Comparison of ENCODE assay signal across 18 cellular contexts in the genomic region with DNA sequence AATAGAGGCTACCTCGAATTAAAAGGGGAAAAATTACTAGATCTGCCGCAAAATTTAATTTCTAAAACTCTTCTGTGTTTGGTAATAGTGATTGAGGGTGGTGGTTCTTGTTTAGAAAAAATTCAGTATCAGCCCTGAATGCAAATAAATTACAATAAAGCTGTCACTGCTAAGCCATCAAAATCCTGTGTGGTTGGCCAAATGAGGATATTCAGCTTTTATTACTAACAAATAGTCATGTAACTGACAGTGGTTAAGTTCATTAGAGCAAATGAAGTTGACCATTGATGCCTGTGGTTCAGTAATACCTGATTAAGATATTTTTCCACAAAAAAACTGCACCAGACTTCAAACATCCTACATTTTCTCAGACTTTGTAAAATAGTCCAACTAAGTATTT. TPM values are rescaled to one million over a fixed set of nuclear protein-coding genes. Genes with fewer than 3 reads are reported as not detected.
DNase-seq lines count a peak whose midpoint lies in the region; ATAC-seq, FAIRE-seq and TF ChIP-seq lines count a peak whose summit lies in the region.
"Had no signal": no experiment of that assay in that cellular context is flagged by ENCODE, and none has a peak within 500 bp of the region (broad histone marks: within the 10 kb centered on the region; RNA-seq: fewer than 3 reads in every experiment).

No MANE protein-coding gene starts in this region.

- H3K4me3 Mint-ChIP-seq in CD4-positive, alpha-beta T cell = peak overlapping the region; percentile 8
- no peak overlapping the region for H3K4me3 Mint-ChIP-seq in T-helper 17 cell
- no peak overlapping the region for H3K4me3 Mint-ChIP-seq in Caco-2 (ENCODE audit: unreplicated experiment)
- H3K4me3 Mint-ChIP-seq in WTC11 = no peak overlapping the region
- H3K4me3 Mint-ChIP-seq: CD8-positive, alpha-beta T cell had no signal

- no peaks in the 10 kb centered on the region for H3K9me3 Mint-ChIP-seq in CD4-positive, alpha-beta T cell
- no peaks in the 10 kb centered on the region for H3K9me3 Mint-ChIP-seq in Caco-2 (ENCODE audit: unreplicated experiment)
- H3K9me3 Mint-ChIP-seq in WTC11 = no peaks in the 10 kb centered on the region
- H3K9me3 Mint-ChIP-seq: CD8-positive, alpha-beta T cell had no signal

- peaks cover 98% of the 10 kb centered on the region for H3K4me1 Mint-ChIP-seq in CD4-positive, alpha-beta T cell (ENCODE audit: low read depth)
- H3K4me1 Mint-ChIP-seq in T-helper 17 cell (peaks cover 59% of the 10 kb centered on the region), Caco-2 (ENCODE audit: low read depth, unreplicated experiment) (peaks cover 9% of the 10 kb centered on the region), WTC11 (peaks cover 17% of the 10 kb centered on the region)

- no peak for DNase-seq in CD4-positive, alpha-beta T cell
- DNase-seq in H54 (ENCODE audit: insufficient read length, low spot score) = no peak
- no peak for DNase-seq in T-helper 17 cell
- DNase-seq in Caco-2 = no peak
- DNase-seq in WTC11 (ENCODE audit: low spot score) = no peak
- DNase-seq in right atrium auricular region (ENCODE audit: low spot score) = no peak
- DNase-seq: BE2C; CD8-positive, alpha-beta T cell; COR-L47; DMS53; GF-D8; HCEC 1CT had no signal

- H3K27me3 ChIP-seq in CD4-positive, alpha-beta T cell (ENCODE audit: control insufficient read depth, insufficient read depth, low read length) = no peaks in the 10 kb centered on the region
- no peaks in the 10 kb centered on the region for H3K27me3 ChIP-seq in gastroesophageal sphincter
- H3K27me3 ChIP-seq in Caco-2 (replicated peaks; ENCODE audit: control insufficient read depth, insufficient read depth, low read length) = no peaks in the 10 kb centered on the region
- no peaks in the 10 kb centered on the region for H3K27me3 ChIP-seq in right atrium auricular region
- H3K27me3 ChIP-seq: BE2C had no signal

- no peak for TF ChIP-seq CTCF in CD4-positive, alpha-beta T cell (IDR thresholded peaks at IDR 0.05)
- TF ChIP-seq CTCF in gastroesophageal sphincter (IDR thresholded peaks at IDR 0.05) (no peak), Caco-2 (IDR thresholded peaks at IDR 0.05; ENCODE audit: insufficient read depth in 1 of 2, low read depth in 1 of 2, low read length in 1 of 2, severe bottlenecking in 1 of 2, unreplicated experiment in 1 of 2) (no peak), WTC11 (IDR thresholded peaks at IDR 0.05) (no peak), right atrium auricular region (IDR thresholded peaks at IDR 0.05) (no peak)

- H3K36me3 ChIP-seq in gastroesophageal sphincter (peaks cover 0 to 9% of the 10 kb centered on the region in 2 donors), Caco-2 (ENCODE audit: control insufficient read depth, insufficient read depth, low read length) (no peaks in the 10 kb centered on the region), right atrium auricular region (no peaks in the 10 kb centered on the region)

- TF ChIP-seq POLR2A in H54 (IDR thresholded peaks at IDR 0.05; ENCODE audit: low read depth, low read length) (no peak), gastroesophageal sphincter (IDR thresholded peaks at IDR 0.05) (no peak)

- peak; percentile 62 for FAIRE-seq in H54 (lab: Jason Lieb, UNC)
- FAIRE-seq: A204.1, GM19239, H1 had no signal

- TF ChIP-seq EP300 in gastroesophageal sphincter (IDR thresholded peaks at IDR 0.05) = no peak

- H3K9me3 ChIP-seq in CD4-positive, alpha-beta T cell (ENCODE audit: control insufficient read depth, low read length) = no peaks in the 10 kb centered on the region
- H3K9me3 ChIP-seq in T-helper 17 cell (ENCODE audit: control insufficient read depth, low read length, poor library complexity, severe bottlenecking) (no peaks in the 10 kb centered on the region), gastroesophageal sphincter (no peaks in the 10 kb centered on the region), Caco-2 (no peaks in the 10 kb centered on the region), right atrium auricular region (no peaks in the 10 kb centered on the region)
- H3K9me3 ChIP-seq: BE2C had no signal

- BruUV-seq in Caco-2 (replicated peaks; lab: Mats Ljungman, UMichigan) = no TSS peak

- 53 to 84% methylated on average over 2 of the region's 2 CpGs for WGBS in gastroesophageal sphincter (ENCODE audit: low coverage in 1 of 2), 2 donors

- POLR2A ChIA-PET in CD4-positive, alpha-beta T cell (lab: Charles Lee) = no interaction called here
- POLR2A ChIA-PET in Caco-2 (lab: Charles Lee) = no interaction called here
- POLR2A ChIA-PET in WTC11 (lab: Charles Lee) = no interaction called here

- CTCF ChIA-PET in CD4-positive, alpha-beta T cell (lab: Charles Lee) = interaction anchor here (1.1 kb wide), 1 partner anchor 10 kb away, joined by 3 read pairs; no protein-coding TSS in a partner anchor
- CTCF ChIA-PET in Caco-2 (lab: Charles Lee) = no interaction called here
- CTCF ChIA-PET in WTC11 (lab: Charles Lee) = no interaction called here

- H3K36me3 Mint-ChIP-seq in CD4-positive, alpha-beta T cell (ENCODE audit: low read depth) = peaks cover 18% of the 10 kb centered on the region
- H3K36me3 Mint-ChIP-seq in T-helper 17 cell (ENCODE audit: low read depth) = peaks cover 4% of the 10 kb centered on the region
- peaks cover 49% of the 10 kb centered on the region for H3K36me3 Mint-ChIP-seq in Caco-2 (ENCODE audit: insufficient read depth, unreplicated experiment)
- H3K36me3 Mint-ChIP-seq in WTC11 = no peaks in the 10 kb centered on the region; the same call in 1 of the 2 replicates

- H3K27ac ChIP-seq in CD4-positive, alpha-beta T cell (ENCODE audit: low read depth, low read length) = no peak overlapping the region
- peak overlapping the region in 3 of 4 donors; percentile 5 to 41 (median 18) for H3K27ac ChIP-seq in gastroesophageal sphincter
- no peak overlapping the region for H3K27ac ChIP-seq in right atrium auricular region
- H3K27ac ChIP-seq: C4-2B, HL-60 had no signal

- H3K4me1 ChIP-seq in gastroesophageal sphincter (peaks cover 15 to 100% (median 36%) of the 10 kb centered on the region in 3 donors), Caco-2 (no peaks in the 10 kb centered on the region), right atrium auricular region (peaks cover 0 to 89% of the 10 kb centered on the region in 2 donors)
- H3K4me1 ChIP-seq: BE2C had no signal

- H3K4me3 ChIP-seq in gastroesophageal sphincter (no peak overlapping the region), Caco-2 (ENCODE audit: low read depth, low read length) (no peak overlapping the region), right atrium auricular region (no peak overlapping the region)

- intact Hi-C loops in CD4-positive, alpha-beta T cell (cut with DNase I, micrococcal nuclease) = no loop called here
- intact Hi-C loops in Caco-2 (cut with micrococcal nuclease; ENCODE audit: unreplicated experiment) = no loop called here

- ATAC-seq in CD4-positive, alpha-beta T cell (ENCODE audit: poor library complexity) = no peak
- ATAC-seq in T-helper 17 cell (no peak), gastroesophageal sphincter (no peak), WTC11 (no peak)
- ATAC-seq: CD8-positive, alpha-beta T cell had no signal

- H3K27ac Mint-ChIP-seq in CD4-positive, alpha-beta T cell = no peak overlapping the region
- H3K27ac Mint-ChIP-seq in T-helper 17 cell (peak overlapping the region; percentile 67), Caco-2 (ENCODE audit: unreplicated experiment) (no peak overlapping the region), WTC11 (no peak overlapping the region; the same call in 1 of the 2 replicates)
- H3K27ac Mint-ChIP-seq: CD8-positive, alpha-beta T cell had no signal

- no peaks in the 10 kb centered on the region for H3K27me3 Mint-ChIP-seq in CD4-positive, alpha-beta T cell
- no peaks in the 10 kb centered on the region for H3K27me3 Mint-ChIP-seq in T-helper 17 cell
- H3K27me3 Mint-ChIP-seq in Caco-2 (ENCODE audit: insufficient read depth, unreplicated experiment) = no peaks in the 10 kb centered on the region
- no peaks in the 10 kb centered on the region for H3K27me3 Mint-ChIP-seq in WTC11 (ENCODE audit: low read depth)

TF ChIP-seq in WTC11, 78 proteins besides CTCF, POLR2A, EP300 and RAD21:
- TF ChIP-seq, protein P1, sequence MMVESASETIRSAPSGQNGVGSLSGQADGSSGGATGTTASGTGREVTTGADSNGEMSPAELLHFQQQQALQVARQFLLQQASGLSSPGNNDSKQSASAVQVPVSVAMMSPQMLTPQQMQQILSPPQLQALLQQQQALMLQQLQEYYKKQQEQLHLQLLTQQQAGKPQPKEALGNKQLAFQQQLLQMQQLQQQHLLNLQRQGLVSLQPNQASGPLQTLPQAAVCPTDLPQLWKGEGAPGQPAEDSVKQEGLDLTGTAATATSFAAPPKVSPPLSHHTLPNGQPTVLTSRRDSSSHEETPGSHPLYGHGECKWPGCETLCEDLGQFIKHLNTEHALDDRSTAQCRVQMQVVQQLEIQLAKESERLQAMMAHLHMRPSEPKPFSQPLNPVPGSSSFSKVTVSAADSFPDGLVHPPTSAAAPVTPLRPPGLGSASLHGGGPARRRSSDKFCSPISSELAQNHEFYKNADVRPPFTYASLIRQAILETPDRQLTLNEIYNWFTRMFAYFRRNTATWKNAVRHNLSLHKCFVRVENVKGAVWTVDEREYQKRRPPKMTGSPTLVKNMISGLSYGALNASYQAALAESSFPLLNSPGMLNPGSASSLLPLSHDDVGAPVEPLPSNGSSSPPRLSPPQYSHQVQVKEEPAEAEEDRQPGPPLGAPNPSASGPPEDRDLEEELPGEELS (CRISPR knock-in tag; IDR thresholded peaks at IDR 0.05) = no peak
- TF ChIP-seq, protein P2, sequence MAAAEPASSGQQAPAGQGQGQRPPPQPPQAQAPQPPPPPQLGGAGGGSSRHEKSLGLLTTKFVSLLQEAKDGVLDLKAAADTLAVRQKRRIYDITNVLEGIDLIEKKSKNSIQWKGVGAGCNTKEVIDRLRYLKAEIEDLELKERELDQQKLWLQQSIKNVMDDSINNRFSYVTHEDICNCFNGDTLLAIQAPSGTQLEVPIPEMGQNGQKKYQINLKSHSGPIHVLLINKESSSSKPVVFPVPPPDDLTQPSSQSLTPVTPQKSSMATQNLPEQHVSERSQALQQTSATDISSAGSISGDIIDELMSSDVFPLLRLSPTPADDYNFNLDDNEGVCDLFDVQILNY (CRISPR knock-in tag; IDR thresholded peaks at IDR 0.05) = no peak
- TF ChIP-seq PRRX2 (CRISPR knock-in tag; IDR thresholded peaks at IDR 0.05) (no peak), ZNF232 (CRISPR knock-in tag; IDR thresholded peaks at IDR 0.05) (no peak), ZNF121 (CRISPR knock-in tag; IDR thresholded peaks at IDR 0.05) (no peak), ZBTB21 (CRISPR knock-in tag; IDR thresholded peaks at IDR 0.05; ENCODE audit: borderline replicate concordance) (no peak)

RNA-seq across cellular contexts. Expression of a gene that starts 14.4 kb away (rescaled TPM):
- 100 to 1,000 TPM; 290 to 304 TPM for total RNA-seq in CD4-positive, alpha-beta T cell
- 100 to 1,000 TPM; 309 to 313 TPM for total RNA-seq in T-helper 17 cell
- 1,000 to 10,000 TPM in 1 of 4 donors, 100 to 1,000 TPM in 3; 524 to 1,194 (median 837) TPM for total RNA-seq in gastroesophageal sphincter
- 185 and 190 TPM in 2 replicates for total RNA-seq in Caco-2 (2022)
- total RNA-seq in WTC11 (2021) = 122 to 133 TPM (median 124 TPM) in 3 replicates
- total RNA-seq in right atrium auricular region = 100 to 1,000 TPM; 185 to 213 TPM

RNA-seq across cellular contexts. Expression of a gene that starts 44.6 kb away (rescaled TPM):
- total RNA-seq in CD4-positive, alpha-beta T cell = 10 to 100 TPM; 12.7 to 12.8 TPM
- total RNA-seq in T-helper 17 cell (10 to 100 TPM; 11.2 to 18.7 TPM), gastroesophageal sphincter (1 to 10 TPM; 1.0 to 3.9 (median 2.1) TPM), Caco-2 (2022) (1.5 and 2.0 TPM in 2 replicates), WTC11 (2021) (0.30 to 0.61 TPM (median 0.46 TPM) in 3 replicates), right atrium auricular region (under 1 TPM in 1 of 2 donors, not detected in 1; 0.30 TPM)

Comparison
In these comparisons a context has a peak if more than half of its experiments do, and no peak if none do; other contexts are left out.
1. H3K27ac ChIP-seq: peak in gastroesophageal sphincter (3 of 4); none in CD4-positive, alpha-beta T cell (single experiment) and right atrium auricular region (0 of 2).